ENCODE assay signal across 28 cellular contexts in the genomic region with DNA sequence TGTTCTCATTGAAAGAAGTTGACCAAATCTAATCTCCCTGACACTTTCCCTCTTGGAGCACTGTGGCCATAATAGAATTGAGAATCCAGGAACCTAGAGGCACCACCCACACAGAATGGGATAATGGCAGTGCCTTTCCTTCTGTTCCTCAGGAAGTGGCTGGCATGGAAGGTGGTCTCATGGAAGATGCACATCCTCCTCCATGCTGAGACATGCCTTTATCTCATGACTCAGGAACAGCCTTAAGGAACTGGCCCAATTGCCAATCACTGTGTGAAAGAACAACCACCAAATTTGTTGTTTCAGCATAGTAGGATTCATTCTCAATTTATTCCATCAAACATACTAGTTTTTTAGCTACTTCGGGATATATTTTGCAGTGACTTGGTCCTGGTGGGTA.
"Had no signal": no experiment of that assay in that cellular context is flagged by ENCODE, and none has a peak within 500 bp of the region (broad histone marks: within the 10 kb centered on the region; RNA-seq: fewer than 3 reads in every experiment).

No MANE protein-coding gene starts in this region.

- H3K4me3 ChIP-seq: adrenal gland, body of pancreas, cardiac muscle cell, coronary artery, dorsolateral prefrontal cortex, esophagus muscularis mucosa had no signal

- H3K36me3 ChIP-seq: adrenal gland, cardiac muscle cell had no signal

- H3K27me3 ChIP-seq: adrenal gland, body of pancreas, cardiac muscle cell, dorsolateral prefrontal cortex, esophagus muscularis mucosa had no signal

- H3K9me3 ChIP-seq: adrenal gland, body of pancreas, esophagus muscularis mucosa had no signal

- H3K27ac ChIP-seq: adrenal gland, body of pancreas, cardiac muscle cell, coronary artery, dorsolateral prefrontal cortex, esophagus muscularis mucosa had no signal

- ATAC-seq: activated CD4-positive, alpha-beta T cell treated with anti-CD3 and anti-CD28 coated beads for 36 hours; activated CD8-positive, alpha-beta memory T cell treated with anti-CD3 and anti-CD28 coated beads, Interleukin-2, amount 10 ng/mL, durations not matched to agents 7 days and 5 days; activated CD8-positive, alpha-beta T cell treated with anti-CD3 and anti-CD28 coated beads, Interleukin-2, amount 10 ng/mL, durations not matched to agents 7 days and 5 days; activated naive CD8-positive, alpha-beta T cell treated with anti-CD3 and anti-CD28 coated beads, Interleukin-2, amount 50 U/mL, for 24 hours; body of pancreas had no signal

- DNase-seq: activated CD4-positive, alpha-beta memory T cell treated with anti-CD3 and anti-CD28 coated beads for 36 hours; activated CD4-positive, alpha-beta T cell treated with anti-CD3 and anti-CD28 coated beads for 36 hours; activated CD4-positive, alpha-beta T cell treated with anti-CD3 and anti-CD28 coated beads, Interleukin-2, amount 10 ng/mL, durations not matched to agents 24 days and 14 days; activated CD4-positive, CD25-positive, alpha-beta regulatory T cell; activated CD4-positive, CD25-positive, alpha-beta regulatory T cell treated with anti-CD3 and anti-CD28 coated beads, Interleukin-2, amount 50 U/mL, for 72 hours; activated CD8-positive, alpha-beta memory T cell treated with anti-CD3 and anti-CD28 coated beads, Interleukin-2, amount 10 ng/mL, durations not matched to agents 7 days and 5 days; activated CD8-positive, alpha-beta memory T cell treated with anti-CD3 and anti-CD28 coated beads, Interleukin-2, amount 50 U/mL, for 4 hours; activated CD8-positive, alpha-beta T cell treated with anti-CD3 and anti-CD28 coated beads, Interleukin-2, amount 10 ng/mL, durations not matched to agents 7 days and 5 days; activated effector memory CD4-positive, alpha-beta T cell treated with anti-CD3 and anti-CD28 coated beads, Interleukin-2, amount 50 U/mL, for 16 hours; activated naive CD4-positive, alpha-beta T cell treated with anti-CD3 and anti-CD28 coated beads for 36 hours; activated naive CD8-positive, alpha-beta T cell treated with anti-CD3 and anti-CD28 coated beads for 36 hours; activated naive CD8-positive, alpha-beta T cell treated with anti-CD3 and anti-CD28 coated beads, Interleukin-2, amount 50 U/mL, for 24 hours; activated T-cell treated with anti-CD3 and anti-CD28 coated beads, Interleukin-2, amount 50 U/mL, for 1 hour; activated T-cell treated with anti-CD3 and anti-CD28 coated beads, Interleukin-2, amount 50 U/mL, for 48 hours; adrenal gland; amygdala; aorta; body of pancreas; central memory CD4-positive, alpha-beta T cell; dorsolateral prefrontal cortex; effector memory CD4-positive, alpha-beta T cell; endodermal cell; erythroblast; head of caudate nucleus; T-helper 2 cell had no signal
